Comparison of ENCODE assay signal across 1 cellular context in genomic region chr20:62793757-62794006, GRCh38.
TF ChIP-seq lines count a peak whose summit lies in the region.

No MANE protein-coding gene starts in this region.

TF ChIP-seq in HCT116, 20 proteins besides CTCF, POLR2A, EP300 and RAD21 (continued from another document):
- TF ChIP-seq, protein P1, sequence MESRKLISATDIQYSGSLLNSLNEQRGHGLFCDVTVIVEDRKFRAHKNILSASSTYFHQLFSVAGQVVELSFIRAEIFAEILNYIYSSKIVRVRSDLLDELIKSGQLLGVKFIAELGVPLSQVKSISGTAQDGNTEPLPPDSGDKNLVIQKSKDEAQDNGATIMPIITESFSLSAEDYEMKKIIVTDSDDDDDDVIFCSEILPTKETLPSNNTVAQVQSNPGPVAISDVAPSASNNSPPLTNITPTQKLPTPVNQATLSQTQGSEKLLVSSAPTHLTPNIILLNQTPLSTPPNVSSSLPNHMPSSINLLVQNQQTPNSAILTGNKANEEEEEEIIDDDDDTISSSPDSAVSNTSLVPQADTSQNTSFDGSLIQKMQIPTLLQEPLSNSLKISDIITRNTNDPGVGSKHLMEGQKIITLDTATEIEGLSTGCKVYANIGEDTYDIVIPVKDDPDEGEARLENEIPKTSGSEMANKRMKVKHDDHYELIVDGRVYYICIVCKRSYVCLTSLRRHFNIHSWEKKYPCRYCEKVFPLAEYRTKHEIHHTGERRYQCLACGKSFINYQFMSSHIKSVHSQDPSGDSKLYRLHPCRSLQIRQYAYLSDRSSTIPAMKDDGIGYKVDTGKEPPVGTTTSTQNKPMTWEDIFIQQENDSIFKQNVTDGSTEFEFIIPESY (IDR thresholded peaks at IDR 0.05; ENCODE audit: extremely low read depth, insufficient replicate concordance, low read length), result no peak
- TF ChIP-seq POLR2AphosphoS5 (IDR thresholded peaks at IDR 0.05; ENCODE audit: low read depth, low read length), result no peak
- no peak for TF ChIP-seq JUND (IDR thresholded peaks at IDR 0.05)
- TF ChIP-seq CEBPB (IDR thresholded peaks at IDR 0.05; ENCODE audit: low read depth), result no peak
- no peak for TF ChIP-seq EZH2 (IDR thresholded peaks at IDR 0.05)
